ENCODE assay signal across 1 cellular context in the genomic region with DNA sequence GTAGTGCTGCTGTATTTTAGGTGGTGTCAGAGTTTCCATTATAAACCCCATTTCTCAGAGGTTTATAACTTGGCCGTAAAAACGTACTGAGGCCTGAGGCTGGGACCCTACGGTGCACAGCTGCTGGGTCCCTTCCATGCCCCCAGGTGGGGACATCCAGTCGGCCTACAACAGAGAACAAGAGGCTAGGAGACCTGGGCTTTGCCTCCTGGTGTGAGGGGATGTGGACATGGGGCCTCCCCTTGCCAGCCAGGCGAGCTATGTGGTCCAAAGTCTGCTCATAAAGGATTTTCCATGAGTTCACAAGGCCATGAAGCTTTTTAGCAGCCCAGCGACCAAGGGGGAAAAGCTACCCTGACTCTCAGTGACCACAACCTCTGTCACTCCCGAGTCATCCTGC.
TF ChIP-seq lines count a peak whose summit lies in the region.

No MANE protein-coding gene starts in this region.

TF ChIP-seq in HepG2, 621 proteins besides CTCF, POLR2A, EP300 and RAD21 (continued from another document):
- TF ChIP-seq ZBTB26 (CRISPR knock-in tag; IDR thresholded peaks at IDR 0.05; ENCODE audit: borderline replicate concordance) (no peak), HNF4A (CRISPR knock-in tag; IDR thresholded peaks at IDR 0.05) (peak; percentile 23; the same call in 1 of the 2 replicates), SAP130 (CRISPR knock-in tag; IDR thresholded peaks at IDR 0.05; ENCODE audit: low read depth) (no peak), MXD1 (CRISPR knock-in tag; IDR thresholded peaks at IDR 0.05) (no peak), ASH2L (IDR thresholded peaks at IDR 0.05; ENCODE audit: insufficient read length, low read depth, low read length) (no peak), ZBTB8A (CRISPR knock-in tag; IDR thresholded peaks at IDR 0.05; ENCODE audit: borderline replicate concordance, low read depth) (no peak), GZF1 (CRISPR knock-in tag; IDR thresholded peaks at IDR 0.05) (no peak), ZNF251 (CRISPR knock-in tag; IDR thresholded peaks at IDR 0.05) (no peak), WIZ (CRISPR knock-in tag; IDR thresholded peaks at IDR 0.05) (no peak), U2AF2 (IDR thresholded peaks at IDR 0.05; ENCODE audit: low read depth, low read length) (no peak), KAT8 (CRISPR knock-in tag; IDR thresholded peaks at IDR 0.05) (no peak), KLF15 (CRISPR knock-in tag; IDR thresholded peaks at IDR 0.05; ENCODE audit: borderline replicate concordance) (no peak), ZFP82 (CRISPR knock-in tag; IDR thresholded peaks at IDR 0.05; ENCODE audit: borderline replicate concordance) (no peak)
